1 cellular context compared by ENCODE assay signal in genomic region chr20:5002077-5002413, GRCh38.
TF ChIP-seq lines count a peak whose summit lies in the region.

No MANE protein-coding gene starts in this region.

TF ChIP-seq in SK-N-SH treated with all-trans-retinoic acid at 6 μM for 48 hours, 23 proteins besides CTCF, POLR2A, EP300 and RAD21 (continued from another document):
- TF ChIP-seq TSHZ2 (CRISPR knock-in tag; IDR thresholded peaks at IDR 0.05), result no peak
TF ChIP-seq in SK-N-SH treated with all-trans-retinoic acid at 6 μM for 48 hours: peak in this region for 0.
